In genomic region chr6:30683137-30683979, GRCh38 we compare ENCODE assay signal across 8 cellular contexts. TPM values are rescaled to one million over a fixed set of nuclear protein-coding genes. Genes with fewer than 3 reads are reported as not detected.
A peak's percentile ranks its signal among the peaks of the same experiment; 100 is the strongest.
DNase-seq lines count a peak whose midpoint lies in the region; ATAC-seq and TF ChIP-seq lines count a peak whose summit lies in the region.

No MANE protein-coding gene starts in this region.

- no peak for TF ChIP-seq EP300 in tibial nerve (IDR thresholded peaks at IDR 0.05)

- TF ChIP-seq POLR2A in tibial nerve (IDR thresholded peaks at IDR 0.05) = no peak

- H3K36me3 ChIP-seq in lung (ENCODE audit: control insufficient read depth in 2 of 2, insufficient read depth in 2 of 2, low read length in 2 of 2) (peaks cover 0 to 10% of the 10 kb centered on the region in 2 donors), tibial nerve (peaks cover 0 to 22% (median 3%) of the 10 kb centered on the region in 3 donors)

- WGBS in lung, 2 donors = 0 to 17% methylated on average over 7 of the region's 7 CpGs
- WGBS in tibial nerve, 2 donors = 0 to 5% methylated on average over 7 of the region's 7 CpGs

- ATAC-seq in lung (ENCODE audit: insufficient read depth, low FRiP score) = no peak
- no peak for ATAC-seq in HG03565 (IDR thresholded peaks at IDR 0.05; ENCODE audit: unreplicated experiment)
- ATAC-seq in HG03025 (IDR thresholded peaks at IDR 0.05; ENCODE audit: low FRiP score, unreplicated experiment) = no peak

- H3K27ac ChIP-seq in lung (ENCODE audit: low read depth in 1 of 2, low read length in 1 of 2) (peak overlapping the region; percentile 80 to 91), tibial nerve (peak overlapping the region; percentile 97 to 99 (median 98))

- H3K9me3 ChIP-seq in lung (ENCODE audit: control insufficient read depth in 2 of 2, insufficient read depth in 1 of 2, low read length in 1 of 2) (no peaks in the 10 kb centered on the region), tibial nerve (no peaks in the 10 kb centered on the region)

- peak overlapping the region; percentile 94 for H3K4me3 ChIP-seq in astrocyte of the cerebellum (ENCODE audit: low read depth, low read length)
- peak overlapping the region; percentile 66 for H3K4me3 ChIP-seq in lung
- peak overlapping the region; percentile 73 to 92 (median 83) for H3K4me3 ChIP-seq in tibial nerve

- no peak for TF ChIP-seq CTCF in astrocyte of the cerebellum (IDR thresholded peaks at IDR 0.05; ENCODE audit: low read depth, low read length, missing control alignments)
- no peak for TF ChIP-seq CTCF in lung (IDR thresholded peaks at IDR 0.05; ENCODE audit: control extremely low read depth, extremely low read depth)
- no peak for TF ChIP-seq CTCF in tibial nerve (IDR thresholded peaks at IDR 0.05)

- peaks cover 0 to 5% of the 10 kb centered on the region in 2 donors for H3K4me1 ChIP-seq in lung (ENCODE audit: control insufficient read depth in 2 of 2, insufficient read depth in 2 of 2, low read length in 2 of 2)
- H3K4me1 ChIP-seq in tibial nerve = peaks cover 0 to 86% (median 62%) of the 10 kb centered on the region in 4 donors

- H3K27me3 ChIP-seq in lung (ENCODE audit: control insufficient read depth, insufficient read depth) = no peaks in the 10 kb centered on the region
- no peaks in the 10 kb centered on the region for H3K27me3 ChIP-seq in tibial nerve

- DNase-seq in activated effector memory CD4-positive, alpha-beta T cell treated with anti-CD3 and anti-CD28 coated beads, Interleukin-2, amount 50 U/mL, for 16 hours = peak; percentile 67
- DNase-seq in activated effector memory CD4-positive, alpha-beta T cell treated with Interleukin-2 at 50 U/mL for 16 hours = no peak
- no peak for DNase-seq in astrocyte of the cerebellum (ENCODE audit: low read depth)
- no peak for DNase-seq in lung (ENCODE audit: low spot score)
- no peak for DNase-seq in tibial nerve (ENCODE audit: low spot score in 2 of 2)
- DNase-seq in foreskin melanocyte = no peak

- in situ Hi-C loops in astrocyte of the cerebellum (cut with HindIII; ENCODE audit: low sequenced_read_pairs) = no loop called here

RNA-seq across cellular contexts. Expression of gene PPP1R18, which starts 3.1 kb away (rescaled TPM):
- total RNA-seq in lung (10 to 100 TPM; 28.2 to 63.9 TPM), tibial nerve (10 to 100 TPM; 26.6 to 48.0 (median 35.5) TPM)
- polyA plus RNA-seq in lung = 100 to 1,000 TPM in 1 of 2 donors, 10 to 100 TPM in 1; 69.3 to 155 TPM

RNA-seq across cellular contexts. Expression of gene NRM, which starts 7.4 kb away (rescaled TPM):
- total RNA-seq in lung (10 to 100 TPM in 1 of 2 donors, 1 to 10 TPM in 1; 5.1 to 15.9 TPM), tibial nerve (10 to 100 TPM in 1 of 4 donors, 1 to 10 TPM in 3; 6.0 to 13.3 (median 6.9) TPM)
- polyA plus RNA-seq in lung = 10 to 100 TPM; 16.0 to 18.7 TPM

RNA-seq across cellular contexts. Expression of gene DHX16, which starts 10.6 kb away (rescaled TPM):
- 10 to 100 TPM; 28.7 to 31.7 TPM for total RNA-seq in lung
- 10 to 100 TPM; 23.4 to 31.4 TPM for polyA plus RNA-seq in lung
- total RNA-seq in tibial nerve = 10 to 100 TPM; 22.7 to 40.2 (median 29.2) TPM

RNA-seq across cellular contexts. Expression of gene MDC1, which starts 33.7 kb away (rescaled TPM):
- total RNA-seq in lung = 10 to 100 TPM; 13.7 to 34.0 TPM
- 10 to 100 TPM in 1 of 2 donors, 1 to 10 TPM in 1; 9.9 to 11.0 TPM for polyA plus RNA-seq in lung
- 10 to 100 TPM; 21.3 to 36.0 (median 26.2) TPM for total RNA-seq in tibial nerve

RNA-seq across cellular contexts. Expression of gene C6orf136, which starts 36.4 kb away (rescaled TPM):
- total RNA-seq in lung (10 to 100 TPM in 1 of 2 donors, 1 to 10 TPM in 1; 5.1 to 17.4 TPM), tibial nerve (10 to 100 TPM; 13.5 to 21.4 (median 20.7) TPM)
- polyA plus RNA-seq in lung = 10 to 100 TPM in 1 of 2 donors, 1 to 10 TPM in 1; 9.2 to 26.0 TPM
